ENCODE assay signal across 19 cellular contexts in the genomic region with DNA sequence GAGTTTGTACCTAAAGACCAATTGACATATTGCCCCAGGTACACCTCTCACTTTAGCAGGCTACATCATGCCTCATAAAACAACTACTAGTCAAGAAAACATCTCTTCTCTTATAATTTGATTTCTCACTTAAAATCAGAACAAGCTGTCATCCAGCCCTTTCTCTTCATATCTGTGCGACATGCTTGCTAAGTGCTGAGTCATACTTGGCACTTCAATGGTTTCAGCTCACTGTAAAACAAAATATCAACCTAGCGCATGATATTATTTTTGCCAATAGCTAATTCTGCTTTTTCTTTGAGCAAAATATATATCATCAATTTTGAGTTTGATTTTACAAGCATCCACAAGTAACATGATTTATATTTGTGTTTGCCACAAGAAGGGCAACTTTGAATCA. TPM values are rescaled to one million over a fixed set of nuclear protein-coding genes. Genes with fewer than 3 reads are reported as not detected.
DNase-seq lines count a peak whose midpoint lies in the region; ATAC-seq and TF ChIP-seq lines count a peak whose summit lies in the region.
"Had no signal": no experiment of that assay in that cellular context is flagged by ENCODE, and none has a peak within 500 bp of the region (broad histone marks: within the 10 kb centered on the region; RNA-seq: fewer than 3 reads in every experiment).

No MANE protein-coding gene starts in this region.

- in situ Hi-C loops in G401 (cut with HindIII; ENCODE audit: low sequenced_read_pairs): no loop called here

- DNase-seq in DMS53 treated with DMSO at 0.1 percent for 48 hours (lab: John Stamatoyannopoulos, UW; ENCODE audit: unreplicated experiment) (peak; percentile 25), LNCaP clone FGC (ENCODE audit: low read depth) (peak; percentile 63), caudate nucleus (lab: John Stamatoyannopoulos, UW) (peak in 4 of 61 donors; percentile 0 to 35 (median 13)), myocyte (ENCODE audit: low read depth) (peak; percentile 3), NCI-H146 treated with DMSO at 0.1 percent for 48 hours (lab: John Stamatoyannopoulos, UW; ENCODE audit: unreplicated experiment) (no peak), G401 (ENCODE audit: low spot score) (no peak)
- DNase-seq: activated B cell treated with CpG ODN at 0.5 μM for 24 hours; activated naive CD4-positive, alpha-beta T cell; effector memory CD8-positive, alpha-beta T cell; NCI-H1436 treated with DMSO at 0.1 percent for 48 hours; stimulated activated CD4-positive, alpha-beta T cell treated with anti-CD3 and anti-CD28 coated beads, Interleukin-4, amount 100 ng/mL, for 4 hours; SW 1271; trophoblast cell had no signal

- TF ChIP-seq CTCF in LNCaP clone FGC (IDR thresholded peaks at IDR 0.05; ENCODE audit: control insufficient read depth, extremely low read depth, insufficient read depth): no peak

- ATAC-seq in HG02759 (IDR thresholded peaks at IDR 0.05; ENCODE audit: unreplicated experiment): no peak
- ATAC-seq: effector memory CD8-positive, alpha-beta T cell; Panc1; sciatic nerve had no signal

- no peak overlapping the region for H3K4me3 ChIP-seq in LNCaP clone FGC (ENCODE audit: low read depth, low read length)
- H3K4me3 ChIP-seq: BLaER1 treated with 17β-estradiol and CSF1 and Interleukin-3, amounts not matched to agents 10 nM and 100 nM; HAP-1 had no signal

- peak overlapping the region; percentile 18 for H3K27ac ChIP-seq in caudate nucleus (ENCODE audit: low read depth, low read length)
- H3K27ac ChIP-seq: BLaER1 treated with 17β-estradiol and CSF1 and Interleukin-3, amounts not matched to agents 10 nM and 100 nM; neutrophil had no signal

RNA-seq across cellular contexts. Expression of a gene that starts 27.9 kb away (rescaled TPM):
- total RNA-seq in myocyte: 12.0 and 17.1 TPM in 2 replicates
- 14.3 TPM for polyA plus RNA-seq in myocyte (2012)
- 20.6 and 25.1 TPM in 2 replicates for total RNA-seq in G401 (2014; rRNA removed; shearing (Covaris generic))

Comparison
In these comparisons a context has a peak if more than half of its experiments do, and no peak if none do; other contexts are left out.
1. DNase-seq: peak in DMS53 treated with DMSO at 0.1 percent for 48 hours (single experiment), LNCaP clone FGC (single experiment) and myocyte (single experiment); none in NCI-H146 treated with DMSO at 0.1 percent for 48 hours (single experiment) and G401 (single experiment).